ENCODE assay signal across 1 cellular context in the genomic region with DNA sequence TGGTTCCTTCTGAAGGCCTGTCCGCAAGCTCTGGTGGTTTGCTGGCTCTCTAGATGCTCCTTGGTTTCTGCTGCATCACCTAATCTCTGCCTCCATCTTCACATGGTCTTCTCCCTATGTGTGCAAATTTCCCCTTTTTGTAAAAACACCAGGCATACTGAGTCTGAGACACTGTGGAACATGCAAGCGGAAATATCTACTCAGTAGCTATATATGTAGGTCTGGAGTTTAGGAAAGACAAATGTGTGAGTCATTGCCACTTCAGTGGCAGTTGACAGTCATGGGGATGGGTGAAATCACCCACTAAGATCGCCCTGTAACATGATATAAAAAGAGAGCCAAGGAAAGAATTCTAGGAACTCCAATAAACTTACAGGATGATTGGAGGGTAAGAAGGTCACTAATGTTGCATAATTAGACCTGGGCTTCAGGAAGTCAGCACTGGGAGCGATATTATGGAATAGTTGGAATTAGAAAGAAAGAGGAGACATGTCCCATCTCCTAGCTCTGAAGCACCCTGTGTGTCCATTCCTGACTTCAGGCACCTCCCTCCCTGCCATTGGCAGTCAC.
TF ChIP-seq lines count a peak whose summit lies in the region.

No MANE protein-coding gene starts in this region.

TF ChIP-seq in HEK293, 187 proteins besides CTCF, POLR2A, EP300 and RAD21 (continued from another document):
- TF ChIP-seq, protein P1, sequence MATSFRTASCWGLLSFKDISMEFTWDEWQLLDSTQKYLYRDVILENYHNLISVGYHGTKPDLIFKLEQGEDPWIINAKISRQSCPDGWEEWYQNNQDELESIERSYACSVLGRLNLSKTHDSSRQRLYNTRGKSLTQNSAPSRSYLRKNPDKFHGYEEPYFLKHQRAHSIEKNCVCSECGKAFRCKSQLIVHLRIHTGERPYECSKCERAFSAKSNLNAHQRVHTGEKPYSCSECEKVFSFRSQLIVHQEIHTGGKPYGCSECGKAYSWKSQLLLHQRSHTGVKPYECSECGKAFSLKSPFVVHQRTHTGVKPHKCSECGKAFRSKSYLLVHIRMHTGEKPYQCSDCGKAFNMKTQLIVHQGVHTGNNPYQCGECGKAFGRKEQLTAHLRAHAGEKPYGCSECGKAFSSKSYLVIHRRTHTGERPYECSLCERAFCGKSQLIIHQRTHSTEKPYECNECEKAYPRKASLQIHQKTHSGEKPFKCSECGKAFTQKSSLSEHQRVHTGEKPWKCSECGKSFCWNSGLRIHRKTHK (tag by site-specific recombination; IDR thresholded peaks at IDR 0.05): 0 out of 2 replicates have a peak, but pooled peaks have one; percentile 49
- TF ChIP-seq ZNF629 (tag by site-specific recombination; IDR thresholded peaks at IDR 0.05) (peak; percentile 82), ZNF184 (tag by site-specific recombination; IDR thresholded peaks at IDR 0.05) (0 out of 2 replicates have a peak, but pooled peaks have one; percentile 40), MZF1 (tag by site-specific recombination; IDR thresholded peaks at IDR 0.05; ENCODE audit: borderline replicate concordance) (peak; percentile 54; the same call in 1 of the 2 replicates), GLIS2 (tag by site-specific recombination; IDR thresholded peaks at IDR 0.05) (0 out of 2 replicates have a peak, but pooled peaks have one; percentile 27), ZBTB17 (tag by site-specific recombination; IDR thresholded peaks at IDR 0.05) (peak; percentile 61; the same call in 1 of the 2 replicates), ZEB2 (tag by site-specific recombination; IDR thresholded peaks at IDR 0.05) (peak; percentile 78), KLF10 (tag by site-specific recombination; IDR thresholded peaks at IDR 0.05) (peak; percentile 69), ZXDB (tag by site-specific recombination; IDR thresholded peaks at IDR 0.05) (0 out of 2 replicates have a peak, but pooled peaks have one; percentile 19), ZNF335 (tag by site-specific recombination; conservative IDR thresholded peaks at IDR 0.05) (peak; percentile 43; the same call in 1 of the 2 replicates)
- TF ChIP-seq, protein P2, sequence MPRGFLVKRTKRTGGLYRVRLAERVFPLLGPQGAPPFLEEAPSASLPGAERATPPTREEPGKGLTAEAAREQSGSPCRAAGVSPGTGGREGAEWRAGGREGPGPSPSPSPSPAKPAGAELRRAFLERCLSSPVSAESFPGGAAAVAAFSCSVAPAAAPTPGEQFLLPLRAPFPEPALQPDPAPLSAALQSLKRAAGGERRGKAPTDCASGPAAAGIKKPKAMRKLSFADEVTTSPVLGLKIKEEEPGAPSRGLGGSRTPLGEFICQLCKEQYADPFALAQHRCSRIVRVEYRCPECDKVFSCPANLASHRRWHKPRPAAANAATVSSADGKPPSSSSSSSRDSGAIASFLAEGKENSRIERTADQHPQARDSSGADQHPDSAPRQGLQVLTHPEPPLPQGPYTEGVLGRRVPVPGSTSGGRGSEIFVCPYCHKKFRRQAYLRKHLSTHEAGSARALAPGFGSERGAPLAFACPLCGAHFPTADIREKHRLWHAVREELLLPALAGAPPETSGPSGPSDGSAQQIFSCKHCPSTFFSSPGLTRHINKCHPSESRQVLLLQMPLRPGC (tag by site-specific recombination; IDR thresholded peaks at IDR 0.05): peak; percentile 77
